1 cellular context compared by ENCODE assay signal in genomic region chr2:37925063-37925897, GRCh38.
A peak's percentile ranks its signal among the peaks of the same experiment; 100 is the strongest.
TF ChIP-seq lines count a peak whose summit lies in the region.

Gene RMDN2 (plus strand): TSS chr2:37925287. CDS start chr2:37929278, 3,991 bp downstream.

TF ChIP-seq in K562, 482 proteins besides CTCF, POLR2A, EP300 and RAD21 (continued from another document and continues in another):
- peak; percentile 97 for TF ChIP-seq TFAP4 (CRISPR knock-in tag; IDR thresholded peaks at IDR 0.05; ENCODE audit: borderline replicate concordance)
- TF ChIP-seq NBN (IDR thresholded peaks at IDR 0.05; ENCODE audit: low read depth): 0 out of 2 replicates have a peak, but pooled peaks have one; percentile 30
- no peak for TF ChIP-seq RBM15 (IDR thresholded peaks at IDR 0.05; ENCODE audit: insufficient read depth, low read length)
- no peak for TF ChIP-seq ZNF655 (CRISPR knock-in tag; IDR thresholded peaks at IDR 0.05)
- TF ChIP-seq RBBP5 (IDR thresholded peaks at IDR 0.05; ENCODE audit: borderline replicate concordance, insufficient read depth, low read length, poor library complexity, severe bottlenecking): peak; percentile 80
- peak; percentile 34; the same call in 1 of the 2 replicates for TF ChIP-seq NFIC (IDR thresholded peaks at IDR 0.05)
- peak; percentile 91 for TF ChIP-seq ETV5 (CRISPR knock-in tag; IDR thresholded peaks at IDR 0.05; ENCODE audit: low read depth)
- TF ChIP-seq VEZF1 (CRISPR knock-in tag; IDR thresholded peaks at IDR 0.05): peak; percentile 96
- TF ChIP-seq POLR2AphosphoS5 (IDR thresholded peaks at IDR 0.05; ENCODE audit: control insufficient read depth, insufficient read depth, low read depth, low read length): peak; percentile 72
- no peak for TF ChIP-seq KDM1A (IDR thresholded peaks at IDR 0.05)
- no peak for TF ChIP-seq ZNF699 (CRISPR knock-in tag; IDR thresholded peaks at IDR 0.05; ENCODE audit: insufficient replicate concordance)
- TF ChIP-seq ARID2 (IDR thresholded peaks at IDR 0.05): no peak
- no peak for TF ChIP-seq ZNF75A (CRISPR knock-in tag; IDR thresholded peaks at IDR 0.05)
- TF ChIP-seq CREB1 (IDR thresholded peaks at IDR 0.05): no peak
- peak; percentile 42; the same call in 1 of the 2 replicates for TF ChIP-seq CREB1 (CRISPR knock-in tag; IDR thresholded peaks at IDR 0.05)
- TF ChIP-seq ATF1 (CRISPR knock-in tag; IDR thresholded peaks at IDR 0.05): no peak
- TF ChIP-seq ATF1 (tag; IDR thresholded peaks at IDR 0.05): peak; percentile 67
- peak; percentile 76 for TF ChIP-seq E2F8 (IDR thresholded peaks at IDR 0.05; ENCODE audit: low read depth, partially characterized antibody)
- TF ChIP-seq GMEB1 (CRISPR knock-in tag; IDR thresholded peaks at IDR 0.05): peak; percentile 29; the same call in 1 of the 2 replicates
- no peak for TF ChIP-seq HNRNPK (IDR thresholded peaks at IDR 0.05; ENCODE audit: low read depth, low read length, poor library complexity, severe bottlenecking)
- no peak for TF ChIP-seq PTTG1 (tag; IDR thresholded peaks at IDR 0.05; ENCODE audit: low read depth)
- TF ChIP-seq FOXJ2 (tag; IDR thresholded peaks at IDR 0.05): no peak
- TF ChIP-seq TRIM24 (IDR thresholded peaks at IDR 0.05): peak in 1 of 2 experiments; percentile 66; a peak in 1 of 4 replicates
- no peak for TF ChIP-seq ZNF24 (IDR thresholded peaks at IDR 0.05)
- TF ChIP-seq MAFF (IDR thresholded peaks at IDR 0.05; ENCODE audit: low read length): no peak
- TF ChIP-seq CBX8 (IDR thresholded peaks at IDR 0.05; ENCODE audit: borderline replicate concordance, extremely low read depth, low read depth, low read length, poor library complexity, severe bottlenecking): no peak
- TF ChIP-seq ELF1 (tag; IDR thresholded peaks at IDR 0.05): peak; percentile 91
- TF ChIP-seq POLR2G (IDR thresholded peaks at IDR 0.05; ENCODE audit: low read depth, low read length): peak; percentile 91
- peak; percentile 88 for TF ChIP-seq ETS1 (conservative IDR thresholded peaks at IDR 0.05; ENCODE audit: control insufficient read depth, low read depth, low read length)
- no peak for TF ChIP-seq HLTF (IDR thresholded peaks at IDR 0.05)
- 0 out of 2 replicates have a peak, but pooled peaks have one; percentile 15 for TF ChIP-seq TARDBP (IDR thresholded peaks at IDR 0.05)
- no peak for TF ChIP-seq ZNF133 (CRISPR knock-in tag; IDR thresholded peaks at IDR 0.05)
- no peak for TF ChIP-seq MTF1 (CRISPR knock-in tag; IDR thresholded peaks at IDR 0.05; ENCODE audit: borderline replicate concordance)
- peak; percentile 69 for TF ChIP-seq ZBTB17 (CRISPR knock-in tag; IDR thresholded peaks at IDR 0.05)
- TF ChIP-seq KDM2B (CRISPR knock-in tag; IDR thresholded peaks at IDR 0.05): peak; percentile 84; the same call in 1 of the 2 replicates
- peak; percentile 42 for TF ChIP-seq CCNT2 (IDR thresholded peaks at IDR 0.05; ENCODE audit: borderline replicate concordance, extremely low read depth, insufficient read length, low read depth, low read length)
- peak; percentile 26; the same call in 1 of the 2 replicates for TF ChIP-seq ZNF12 (CRISPR knock-in tag; IDR thresholded peaks at IDR 0.05)
- TF ChIP-seq LCOR (CRISPR knock-in tag; IDR thresholded peaks at IDR 0.05): peak; percentile 64
- no peak for TF ChIP-seq CBFA2T2 (conservative IDR thresholded peaks at IDR 0.05)
- TF ChIP-seq ZNF449 (CRISPR knock-in tag; IDR thresholded peaks at IDR 0.05): no peak
- TF ChIP-seq MTA2 (IDR thresholded peaks at IDR 0.05; ENCODE audit: low read depth): no peak
- TF ChIP-seq HDAC1 (IDR thresholded peaks at IDR 0.05): peak in 1 of 2 experiments; percentile 61; a peak in 2 of 4 replicates
- TF ChIP-seq MLLT1 (IDR thresholded peaks at IDR 0.05): peak in 1 of 2 experiments; percentile 90; a peak in 2 of 4 replicates
- TF ChIP-seq KLF13 (tag; IDR thresholded peaks at IDR 0.05; ENCODE audit: borderline replicate concordance, low read depth): no peak
- no peak for TF ChIP-seq NFIX (CRISPR knock-in tag; IDR thresholded peaks at IDR 0.05; ENCODE audit: low read depth)
- no peak for TF ChIP-seq ZNF445 (CRISPR knock-in tag; IDR thresholded peaks at IDR 0.05; ENCODE audit: low read depth)
- TF ChIP-seq OTX1 (CRISPR knock-in tag; IDR thresholded peaks at IDR 0.05): no peak
- TF ChIP-seq TAF15 (IDR thresholded peaks at IDR 0.05; ENCODE audit: low read depth, low read length): no peak
- TF ChIP-seq ZNF41 (CRISPR knock-in tag; conservative IDR thresholded peaks at IDR 0.05): no peak
- peak; percentile 71; the same call in 1 of the 2 replicates for TF ChIP-seq ESRRA (IDR thresholded peaks at IDR 0.05; ENCODE audit: borderline replicate concordance, low read depth)
- peak; percentile 19; the same call in 1 of the 2 replicates for TF ChIP-seq SP1 (CRISPR knock-in tag; IDR thresholded peaks at IDR 0.05)
- TF ChIP-seq ZNF217 (CRISPR knock-in tag; IDR thresholded peaks at IDR 0.05): no peak
- TF ChIP-seq TSC22D4 (tag; IDR thresholded peaks at IDR 0.05): no peak
- TF ChIP-seq TFE3 (CRISPR knock-in tag; IDR thresholded peaks at IDR 0.05): no peak
- TF ChIP-seq UBTF (IDR thresholded peaks at IDR 0.05; ENCODE audit: borderline replicate concordance in 1 of 2, low read depth in 2 of 2, low read length in 2 of 2): peak; percentile 78 to 97; a peak in 3 of 4 replicates
- no peak for TF ChIP-seq TCFL5 (CRISPR knock-in tag; conservative IDR thresholded peaks at IDR 0.05)
